ENCODE assay signal across 8 cellular contexts in the genomic region with DNA sequence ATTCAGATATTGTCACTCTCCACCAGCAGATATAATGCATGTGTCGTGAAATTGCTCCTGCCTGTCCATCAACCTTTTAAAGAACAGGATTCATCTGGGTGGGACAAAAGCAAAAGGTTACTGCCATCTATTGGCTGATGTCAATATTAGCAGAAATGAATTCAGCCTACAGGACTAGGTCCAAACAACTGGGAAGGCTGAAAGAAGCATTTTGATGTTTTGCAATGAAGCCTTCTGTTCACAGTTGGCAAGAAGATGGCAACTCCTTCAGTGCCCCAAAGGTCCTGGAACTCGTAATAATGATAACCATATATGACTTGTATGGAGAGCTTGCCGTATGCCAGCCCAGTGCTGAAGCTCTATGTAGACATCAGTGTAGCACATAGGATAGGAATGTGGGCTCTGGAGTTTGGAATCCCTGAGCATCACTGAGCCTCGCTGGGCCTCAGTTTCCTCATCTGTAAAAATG. TPM values are rescaled to one million over a fixed set of nuclear protein-coding genes. Genes with fewer than 3 reads are reported as not detected.
A peak's percentile ranks its signal among the peaks of the same experiment; 100 is the strongest.
DNase-seq lines count a peak whose midpoint lies in the region; ATAC-seq and TF ChIP-seq lines count a peak whose summit lies in the region.

No MANE protein-coding gene starts in this region.

- H3K27me3 Mint-ChIP-seq in CD8-positive, alpha-beta T cell (ENCODE audit: low read depth): no peaks in the 10 kb centered on the region
- H3K27me3 Mint-ChIP-seq in osteocyte (ENCODE audit: unreplicated experiment): no peaks in the 10 kb centered on the region

- TF ChIP-seq EP300 in SK-N-SH (IDR thresholded peaks at IDR 0.05; ENCODE audit: borderline replicate concordance in 1 of 2, low read depth in 1 of 2, low read length in 1 of 2): no peak

- WGBS in SK-N-SH (ENCODE audit: low lambda C conversion rate): 20% methylated on average over 4 of the region's 4 CpGs

- H3K9me3 Mint-ChIP-seq in CD8-positive, alpha-beta T cell: no peaks in the 10 kb centered on the region
- H3K9me3 Mint-ChIP-seq in osteocyte (ENCODE audit: unreplicated experiment): no peaks in the 10 kb centered on the region

- H3K4me2 ChIP-seq in KMS-11: peak overlapping the region; percentile 93
- no peak overlapping the region for H3K4me2 ChIP-seq in SK-N-SH

- peaks cover 24% of the 10 kb centered on the region for H3K4me1 ChIP-seq in CD8-positive, alpha-beta T cell (ENCODE audit: insufficient read depth, low read length)
- peaks cover 60% of the 10 kb centered on the region for H3K4me1 ChIP-seq in KMS-11 (ENCODE audit: low read depth, poor library complexity, severe bottlenecking)
- no peaks in the 10 kb centered on the region; a peak in 2 of 4 replicates for H3K4me1 ChIP-seq in SK-N-SH (ENCODE audit: control insufficient read depth in 1 of 2, insufficient read depth in 2 of 2, low read depth in 1 of 2, low read length in 1 of 2)

- no peaks in the 10 kb centered on the region for H3F3A ChIP-seq in SK-N-SH (replicated peaks; ENCODE audit: insufficient read depth)

- no peak for DNase-seq in CD8-positive, alpha-beta T cell
- DNase-seq in SK-N-SH (peak; percentile 66), fibroblast of mammary gland (ENCODE audit: low read depth) (peak; percentile 71), osteocyte (ENCODE audit: extremely low spot score, unreplicated experiment) (no peak), T1000 (lab: John Stamatoyannopoulos, UW) (no peak)
- no peak for DNase-seq in activated effector memory CD4-positive, alpha-beta T cell treated with anti-CD3 and anti-CD28 coated beads, Interleukin-2, amount 50 U/mL, for 16 hours

- H3K36me3 ChIP-seq in CD8-positive, alpha-beta T cell (ENCODE audit: insufficient read depth, low read length): no peaks in the 10 kb centered on the region
- H3K36me3 ChIP-seq in KMS-11 (ENCODE audit: insufficient read depth) (no peaks in the 10 kb centered on the region), SK-N-SH (replicated peaks in 1 of 2; ENCODE audit: control insufficient read depth in 1 of 2, insufficient read depth in 2 of 2, low read length in 1 of 2) (no peaks in the 10 kb centered on the region)

- no peak overlapping the region for H3K4me3 ChIP-seq in CD8-positive, alpha-beta T cell (ENCODE audit: low read depth, low read length)
- H3K4me3 ChIP-seq in KMS-11 (IDR thresholded peaks at IDR 0.05; ENCODE audit: insufficient read depth, low read depth, low read length) (no peak overlapping the region), SK-N-SH (ENCODE audit: low read depth in 2 of 2, low read length in 1 of 2) (no peak overlapping the region; a peak in 1 of 4 replicates), fibroblast of mammary gland (ENCODE audit: control insufficient read depth, low read depth, low read length) (no peak overlapping the region)

- no peaks in the 10 kb centered on the region for H3K9me2 ChIP-seq in SK-N-SH

- no peak overlapping the region for H3K27ac ChIP-seq in CD8-positive, alpha-beta T cell (ENCODE audit: low read depth, low read length)
- H3K27ac ChIP-seq in KMS-11: peak overlapping the region; percentile 87
- H3K27ac ChIP-seq in SK-N-SH (ENCODE audit: low read depth in 2 of 2, low read length in 1 of 2): no peak overlapping the region

- intact Hi-C loops in CD8-positive, alpha-beta T cell (cut with DNase I, micrococcal nuclease): loop anchor here (1.0 to 5.0 kb wide), 6 partner anchors 111 to 1821 kb away; no protein-coding TSS in a partner anchor

- H3K27ac Mint-ChIP-seq in CD8-positive, alpha-beta T cell: no peak overlapping the region
- no peak overlapping the region for H3K27ac Mint-ChIP-seq in osteocyte (ENCODE audit: unreplicated experiment)

- ATAC-seq in CD8-positive, alpha-beta T cell: no peak
- peak; percentile 47 for ATAC-seq in GM19328 (IDR thresholded peaks at IDR 0.05; ENCODE audit: unreplicated experiment)

- H3K9me3 ChIP-seq in CD8-positive, alpha-beta T cell (ENCODE audit: low read length): no peaks in the 10 kb centered on the region
- no peaks in the 10 kb centered on the region for H3K9me3 ChIP-seq in SK-N-SH

- H3K9ac ChIP-seq in KMS-11 (peak overlapping the region; percentile 63; the same call in 1 of the 2 replicates), SK-N-SH (no peak overlapping the region)

- H4K20me1 ChIP-seq in KMS-11 (ENCODE audit: insufficient read depth) (no peaks in the 10 kb centered on the region), SK-N-SH (ENCODE audit: insufficient read depth) (no peaks in the 10 kb centered on the region)

- no peaks in the 10 kb centered on the region for H3K27me3 ChIP-seq in CD8-positive, alpha-beta T cell (ENCODE audit: insufficient read depth, low read length)
- no peaks in the 10 kb centered on the region for H3K27me3 ChIP-seq in KMS-11 (ENCODE audit: insufficient read depth, low read depth)
- no peaks in the 10 kb centered on the region for H3K27me3 ChIP-seq in SK-N-SH (ENCODE audit: insufficient read depth)

- CTCF ChIA-PET in CD8-positive, alpha-beta T cell (lab: Charles Lee): interaction anchor here (0.7 to 2.7 kb wide), 22 partner anchors 9 to 1751 kb away, joined by 3 to 13 read pairs (median 4); no protein-coding TSS in a partner anchor
- CTCF ChIA-PET in SK-N-SH (lab: Yijun Ruan, JAX): interaction anchor here (0.7 to 3.9 kb wide), 26 partner anchors 8 to 515 kb away, joined by 3 to 23 read pairs (median 4); a partner anchor contains a TSS

- no peak overlapping the region for H3K4me3 Mint-ChIP-seq in CD8-positive, alpha-beta T cell
- no peak overlapping the region for H3K4me3 Mint-ChIP-seq in osteocyte (ENCODE audit: unreplicated experiment)

- H3K36me3 Mint-ChIP-seq in CD8-positive, alpha-beta T cell: no peaks in the 10 kb centered on the region
- H3K36me3 Mint-ChIP-seq in osteocyte (ENCODE audit: unreplicated experiment): no peaks in the 10 kb centered on the region

- H3K4me1 Mint-ChIP-seq in CD8-positive, alpha-beta T cell (ENCODE audit: low read depth): no peaks in the 10 kb centered on the region
- H3K4me1 Mint-ChIP-seq in osteocyte (ENCODE audit: unreplicated experiment): no peaks in the 10 kb centered on the region

- no peaks in the 10 kb centered on the region for H3K79me2 ChIP-seq in KMS-11 (ENCODE audit: insufficient read depth, low read depth)
- H3K79me2 ChIP-seq in SK-N-SH (ENCODE audit: insufficient read depth): no peaks in the 10 kb centered on the region

- POLR2A ChIA-PET in CD8-positive, alpha-beta T cell (lab: Charles Lee): no interaction called here
- POLR2A ChIA-PET in SK-N-SH (lab: Yijun Ruan, JAX): interaction anchor here (0.6 kb wide), 1 partner anchor 1057 kb away, joined by 3 read pairs; no protein-coding TSS in a partner anchor

- peak overlapping the region; percentile 43; the same call in 1 of the 2 replicates for H2AFZ ChIP-seq in KMS-11 (ENCODE audit: low read depth)
- H2AFZ ChIP-seq in SK-N-SH (ENCODE audit: low read depth): no peak overlapping the region

- TF ChIP-seq CTCF in CD8-positive, alpha-beta T cell (IDR thresholded peaks at IDR 0.05): peak; percentile 53
- TF ChIP-seq CTCF in KMS-11 (conservative IDR thresholded peaks at IDR 0.05; ENCODE audit: low read depth, low read length) (peak; percentile 86), SK-N-SH (IDR thresholded peaks at IDR 0.05) (peak; percentile 67), fibroblast of mammary gland (conservative IDR thresholded peaks at IDR 0.05; ENCODE audit: control insufficient read depth, insufficient read depth, low read depth, low read length) (peak; percentile 83), osteocyte (IDR thresholded peaks at IDR 0.05) (peak; percentile 62)

- peak; percentile 90 for TF ChIP-seq RAD21 in SK-N-SH (IDR thresholded peaks at IDR 0.05; ENCODE audit: low read length)

TF ChIP-seq in SK-N-SH, 30 proteins besides CTCF, POLR2A, EP300 and RAD21:
- TF ChIP-seq EZH2phosphoT487 (IDR thresholded peaks at IDR 0.05; ENCODE audit: borderline replicate concordance, low read depth): no peak
- TF ChIP-seq, protein P1, sequence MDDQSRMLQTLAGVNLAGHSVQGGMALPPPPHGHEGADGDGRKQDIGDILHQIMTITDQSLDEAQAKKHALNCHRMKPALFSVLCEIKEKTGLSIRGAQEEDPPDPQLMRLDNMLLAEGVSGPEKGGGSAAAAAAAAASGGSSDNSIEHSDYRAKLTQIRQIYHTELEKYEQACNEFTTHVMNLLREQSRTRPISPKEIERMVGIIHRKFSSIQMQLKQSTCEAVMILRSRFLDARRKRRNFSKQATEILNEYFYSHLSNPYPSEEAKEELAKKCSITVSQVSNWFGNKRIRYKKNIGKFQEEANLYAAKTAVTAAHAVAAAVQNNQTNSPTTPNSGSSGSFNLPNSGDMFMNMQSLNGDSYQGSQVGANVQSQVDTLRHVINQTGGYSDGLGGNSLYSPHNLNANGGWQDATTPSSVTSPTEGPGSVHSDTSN (IDR thresholded peaks at IDR 0.05): peak; percentile 46; the same call in 1 of the 2 replicates
- TF ChIP-seq SMC3 (IDR thresholded peaks at IDR 0.05; ENCODE audit: low read depth, low read length): peak; percentile 56
TF ChIP-seq in SK-N-SH: peak in this region for 2.

RNA-seq across cellular contexts. Expression of a gene that starts 7.5 kb away (rescaled TPM):
- not detected for total RNA-seq in CD8-positive, alpha-beta T cell
- polyA plus RNA-seq in SK-N-SH (2012; rRNA removed): not detected in 2 replicates
- polyA plus RNA-seq in SK-N-SH (2012; cell fraction: cytosol; rRNA removed): not detected in 2 replicates
- not detected in 2 replicates for polyA plus RNA-seq in SK-N-SH (2012; cell fraction: nucleus; rRNA removed)
- total RNA-seq in osteocyte: not detected in 2 replicates

Comparison
In these comparisons a context has a peak if more than half of its experiments do, and no peak if none do; other contexts are left out.
1. DNase-seq: peak in SK-N-SH (single experiment) and fibroblast of mammary gland (single experiment); none in CD8-positive, alpha-beta T cell (0 of 7), osteocyte (single experiment), T1000 (single experiment) and activated effector memory CD4-positive, alpha-beta T cell treated with anti-CD3 and anti-CD28 coated beads, Interleukin-2, amount 50 U/mL, for 16 hours (single experiment).
2. Peak in every context shown above with its lines, with median percentiles within 50 percentile points of each other: CTCF ChIP-seq.